ENCODE assay signal across 9 cellular contexts in the genomic region with DNA sequence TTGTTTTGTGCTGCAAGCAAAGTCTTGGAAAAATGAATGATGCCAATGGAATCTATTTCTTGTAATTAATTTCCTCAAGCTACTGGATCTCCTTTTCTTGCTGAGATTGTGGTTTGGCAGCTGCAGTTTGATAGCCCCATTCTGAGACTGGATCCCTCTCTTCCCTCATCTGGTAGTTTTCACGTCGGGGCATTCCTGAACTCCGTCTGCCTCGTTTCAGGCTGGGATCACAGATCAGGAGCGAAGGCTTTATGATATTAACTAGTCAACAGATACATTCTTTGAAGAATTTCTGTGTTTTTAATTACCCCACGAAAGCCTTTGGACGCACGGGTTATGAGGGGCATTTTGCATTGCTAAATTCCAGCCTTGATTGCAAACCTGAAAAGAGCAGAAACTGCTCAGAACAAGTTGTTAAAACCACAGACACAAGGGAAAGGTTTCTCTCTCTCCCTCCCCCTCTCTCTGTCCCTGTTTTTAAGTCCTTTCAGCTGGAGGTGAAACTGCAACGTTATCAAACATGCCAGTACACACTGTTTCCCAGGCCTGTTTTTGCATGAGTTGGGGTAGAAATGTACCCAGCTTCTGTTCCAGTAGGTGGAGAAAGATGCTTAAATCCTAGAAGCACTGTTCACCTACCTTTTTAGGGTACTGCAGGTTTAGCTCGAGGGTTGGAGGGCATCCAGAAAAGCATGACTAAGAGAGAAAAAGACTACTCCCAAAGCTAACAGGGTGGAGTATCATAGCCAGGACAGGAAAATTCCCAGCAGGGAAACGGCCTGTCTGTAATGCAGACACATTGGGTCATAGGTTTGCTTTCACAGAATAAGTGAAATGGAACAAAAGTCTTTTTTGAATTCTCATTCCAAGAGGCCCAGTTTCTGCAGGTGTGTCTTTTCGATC.
DNase-seq lines count a peak whose midpoint lies in the region; ATAC-seq and TF ChIP-seq lines count a peak whose summit lies in the region.
"Had no signal": no experiment of that assay in that cellular context is flagged by ENCODE, and none has a peak within 500 bp of the region (broad histone marks: within the 10 kb centered on the region; RNA-seq: fewer than 3 reads in every experiment).

No MANE protein-coding gene starts in this region.

- H2AFZ ChIP-seq in Karpas-422 (ENCODE audit: low read length) = no peak overlapping the region

- no peak overlapping the region for H3K4me3 ChIP-seq in AG04450 (ENCODE audit: low read depth, low read length)
- peak overlapping the region; percentile 32; the same call in 1 of the 2 replicates for H3K4me3 ChIP-seq in Karpas-422 (ENCODE audit: low read length)
- no peak overlapping the region for H3K4me3 ChIP-seq in dorsolateral prefrontal cortex
- H3K4me3 ChIP-seq in mucosa of descending colon = no peak overlapping the region

- no peaks in the 10 kb centered on the region for H3K9me2 ChIP-seq in Karpas-422 (replicated peaks; ENCODE audit: insufficient read depth, low read length)

- H3K36me3 ChIP-seq in Karpas-422 (ENCODE audit: insufficient read depth, low read length) (peaks cover 8% of the 10 kb centered on the region; the same call in 1 of the 2 replicates), mucosa of descending colon (ENCODE audit: low read depth) (no peaks in the 10 kb centered on the region)

- no peak overlapping the region for H3K27ac Mint-ChIP-seq in nephron progenitor cell
- H3K27ac Mint-ChIP-seq: activated naive CD4-positive, alpha-beta T cell treated with anti-CD3 and anti-CD28 coated beads, Interleukin-2, amount 50 U/mL, for 24 hours had no signal

- H3K9me3 ChIP-seq in AG04450 (ENCODE audit: control insufficient read depth, insufficient read depth, low read length) (no peaks in the 10 kb centered on the region), Karpas-422 (ENCODE audit: low read length) (no peaks in the 10 kb centered on the region), mucosa of descending colon (no peaks in the 10 kb centered on the region)

- H3K27ac ChIP-seq in AG04450 (ENCODE audit: low read depth, low read length) (peak overlapping the region; percentile 39), Karpas-422 (ENCODE audit: low read length) (peak overlapping the region; percentile 92), dorsolateral prefrontal cortex (peak overlapping the region in 34 of 59 donors; percentile 4 to 80 (median 48))

- peaks cover 91% of the 10 kb centered on the region for H3K79me2 ChIP-seq in Karpas-422 (ENCODE audit: low read length)

- CTCF ChIA-PET in AG04450 (lab: Charles Lee) = interaction anchor here (1.0 kb wide), 1 partner anchor 21 kb away, joined by 3 read pairs; no protein-coding TSS in a partner anchor

- no peaks in the 10 kb centered on the region for H3K27me3 Mint-ChIP-seq in nephron progenitor cell (ENCODE audit: low read depth, poor library complexity)
- H3K27me3 Mint-ChIP-seq: activated naive CD4-positive, alpha-beta T cell treated with anti-CD3 and anti-CD28 coated beads, Interleukin-2, amount 50 U/mL, for 24 hours had no signal

- H3K9me3 Mint-ChIP-seq in nephron progenitor cell = peaks cover 9% of the 10 kb centered on the region
- H3K9me3 Mint-ChIP-seq: activated naive CD4-positive, alpha-beta T cell treated with anti-CD3 and anti-CD28 coated beads, Interleukin-2, amount 50 U/mL, for 24 hours had no signal

- peaks cover 71% of the 10 kb centered on the region for H3K4me1 ChIP-seq in Karpas-422 (ENCODE audit: low read length)
- H3K4me1 ChIP-seq in mucosa of descending colon (ENCODE audit: low read depth) = peaks cover 42% of the 10 kb centered on the region

- H3K9ac ChIP-seq in Karpas-422 (ENCODE audit: low read length) = peak overlapping the region; percentile 66

- no peak for DNase-seq in AG04450 (ENCODE audit: low read depth, low spot score)
- DNase-seq in Karpas-422 = peak; percentile 58
- peak in 2 of 10 donors; percentile 34 to 50 for DNase-seq in dorsolateral prefrontal cortex
- peak in 1 of 3 donors; percentile 77 for DNase-seq in mucosa of descending colon
- DNase-seq in nephron progenitor cell = no peak
- DNase-seq in NCI-H2081 (lab: John Stamatoyannopoulos, UW) = no peak
- DNase-seq in stimulated activated CD4-positive, alpha-beta T cell treated with anti-CD3 and anti-CD28 coated beads, Interleukin-1b, Interleukin-23, amount 100 ng/mL, for 48 hours = no peak
- DNase-seq in NCI-H510A (lab: John Stamatoyannopoulos, UW) = no peak

- peaks cover 60% of the 10 kb centered on the region for H3K4me1 Mint-ChIP-seq in nephron progenitor cell
- H3K4me1 Mint-ChIP-seq: activated naive CD4-positive, alpha-beta T cell treated with anti-CD3 and anti-CD28 coated beads, Interleukin-2, amount 50 U/mL, for 24 hours had no signal

- no peaks in the 10 kb centered on the region for H4K20me1 ChIP-seq in Karpas-422 (ENCODE audit: insufficient read depth, low read depth, low read length)

- no peaks in the 10 kb centered on the region for H3K27me3 ChIP-seq in AG04450 (ENCODE audit: control insufficient read depth, insufficient read depth, low read length)
- H3K27me3 ChIP-seq in Karpas-422 (ENCODE audit: low read length) = no peaks in the 10 kb centered on the region
- no peaks in the 10 kb centered on the region for H3K27me3 ChIP-seq in dorsolateral prefrontal cortex

- peak overlapping the region; percentile 62 for H3K4me2 ChIP-seq in Karpas-422 (ENCODE audit: low read depth, low read length, poor library complexity, severe bottlenecking)

- no peak for TF ChIP-seq CTCF in AG04450 (IDR thresholded peaks at IDR 0.05; ENCODE audit: low read depth, low read length)
- TF ChIP-seq CTCF in dorsolateral prefrontal cortex (IDR thresholded peaks at IDR 0.05 in 54 of 56, conservative IDR thresholded peaks at IDR 0.05 in 2 of 56; ENCODE audit: low read depth in 1 of 56, partially characterized antibody in 56 of 56) = no peak
- no peak for TF ChIP-seq CTCF in mucosa of descending colon (IDR thresholded peaks at IDR 0.05)
- TF ChIP-seq CTCF in nephron progenitor cell (IDR thresholded peaks at IDR 0.05) = no peak

- POLR2A ChIA-PET in AG04450 (lab: Yijun Ruan, JAX) = interaction anchor here (0.5 kb wide), 2 partner anchors 32 to 260 kb away, joined by 3 to 5 read pairs; no protein-coding TSS in a partner anchor

- intact Hi-C loops in dorsolateral prefrontal cortex (cut with DNase I) = no loop called here
- intact Hi-C loops in mucosa of descending colon (cut with DNase I, micrococcal nuclease) = no loop called here

- H3K36me3 Mint-ChIP-seq in nephron progenitor cell (ENCODE audit: low read depth) = peaks cover 30% of the 10 kb centered on the region
- H3K36me3 Mint-ChIP-seq: activated naive CD4-positive, alpha-beta T cell treated with anti-CD3 and anti-CD28 coated beads, Interleukin-2, amount 50 U/mL, for 24 hours had no signal

- no peak overlapping the region for H3K4me3 Mint-ChIP-seq in nephron progenitor cell
- H3K4me3 Mint-ChIP-seq: activated naive CD4-positive, alpha-beta T cell treated with anti-CD3 and anti-CD28 coated beads, Interleukin-2, amount 50 U/mL, for 24 hours had no signal

- peak; percentile 88 for ATAC-seq in mucosa of descending colon

Comparison
In these comparisons a context has a peak if more than half of its experiments do, and no peak if none do; other contexts are left out.
1. H3K27ac ChIP-seq: peak in every context shown above with its lines; median percentile 92 in Karpas-422; 48 in dorsolateral prefrontal cortex; 39 in AG04450.